In genomic region chr10:74825371-74826141, GRCh38 we compare ENCODE assay signal across 7 cellular contexts. TPM values are rescaled to one million over a fixed set of nuclear protein-coding genes. Genes with fewer than 3 reads are reported as not detected.
DNase-seq lines count a peak whose midpoint lies in the region; ATAC-seq and TF ChIP-seq lines count a peak whose summit lies in the region.

No MANE protein-coding gene starts in this region.

- DNase-seq in SK-N-MC (ENCODE audit: low read depth, low spot score): no peak
- peak in 2 of 4 donors; percentile 56 to 61 for DNase-seq in body of pancreas
- peak; percentile 45 for DNase-seq in iPS-NIHi7 (ENCODE audit: extremely low spot score)
- peak; percentile 15 to 41 (median 23) for DNase-seq in stimulated activated CD4-positive, alpha-beta T cell treated with anti-CD3 and anti-CD28 coated beads, Interleukin-12 subunit alpha, Interleukin-12 subunit beta, amount 100 ng/mL, for 48 hours (ENCODE audit: low read depth in 2 of 3, low spot score in 1 of 3)

- H3K36me3 ChIP-seq in SK-N-MC (ENCODE audit: insufficient read depth, low read length) (no peaks in the 10 kb centered on the region), body of pancreas (replicated peaks in 1 of 2; ENCODE audit: insufficient read depth in 1 of 2, low read depth in 2 of 2) (no peaks in the 10 kb centered on the region)

- ATAC-seq in HG03039 (IDR thresholded peaks at IDR 0.05; ENCODE audit: unreplicated experiment): peak; percentile 0
- ATAC-seq in body of pancreas: peak; percentile 22
- ATAC-seq in GM19452 (IDR thresholded peaks at IDR 0.05; ENCODE audit: unreplicated experiment): no peak

- H3K27ac ChIP-seq in SK-N-MC (no peak overlapping the region), body of pancreas (peak overlapping the region; percentile 73 to 98 (median 86))

- H3K4me3 ChIP-seq in GM12875 (ENCODE audit: low read depth, low read length) (peak overlapping the region; percentile 98), SK-N-MC (peak overlapping the region; percentile 83), body of pancreas (peak overlapping the region; percentile 67 to 86)

- 0% methylated on average over 10 to 41 of the region's 89 CpGs for WGBS in body of pancreas, 2 donors

- H3K4me1 ChIP-seq in body of pancreas: peaks cover 62% of the 10 kb centered on the region

- peak in 1 of 3 donors; percentile 12 for TF ChIP-seq POLR2A in body of pancreas (IDR thresholded peaks at IDR 0.05)

- H3K9me3 ChIP-seq in SK-N-MC (ENCODE audit: low read depth, low read length) (no peaks in the 10 kb centered on the region), body of pancreas (no peaks in the 10 kb centered on the region)

- TF ChIP-seq CTCF in GM12875 (IDR thresholded peaks at IDR 0.05; ENCODE audit: borderline replicate concordance, insufficient read depth, low read depth, low read length) (no peak), body of pancreas (IDR thresholded peaks at IDR 0.05) (no peak)

- intact Hi-C loops in body of pancreas (cut with DNase I): no loop called here

- peak overlapping the region; percentile 41 for H3K9ac ChIP-seq in SK-N-MC (ENCODE audit: insufficient read length)

- H3K27me3 ChIP-seq in body of pancreas: no peaks in the 10 kb centered on the region

RNA-seq across cellular contexts. Expression of gene KAT6B, which starts 0.8 kb away (rescaled TPM):
- total RNA-seq in body of pancreas: 10 to 100 TPM; 39.9 to 45.9 TPM
